Comparison of ENCODE assay signal across 8 cellular contexts in the genomic region with DNA sequence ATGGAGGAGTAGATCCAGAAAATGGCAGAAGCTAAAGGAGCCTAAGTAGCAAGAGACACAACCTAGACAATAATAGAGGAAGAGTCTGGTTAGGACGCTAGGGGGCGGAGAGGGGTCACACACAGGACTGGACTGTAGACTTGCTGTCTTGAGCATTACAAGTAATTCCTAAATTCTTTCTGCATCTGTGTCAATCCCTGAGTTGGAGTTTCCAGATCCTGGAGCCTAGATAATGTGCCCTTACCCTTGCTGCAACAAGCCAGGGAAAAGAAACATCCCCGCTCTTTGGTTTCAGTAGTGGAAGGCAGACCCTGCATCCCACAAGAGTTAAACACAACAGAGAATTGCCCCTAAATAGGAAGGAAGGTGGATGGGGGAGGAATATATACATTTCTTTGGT. TPM values are rescaled to one million over a fixed set of nuclear protein-coding genes. Genes with fewer than 3 reads are reported as not detected.
DNase-seq lines count a peak whose midpoint lies in the region; ATAC-seq and TF ChIP-seq lines count a peak whose summit lies in the region.

No MANE protein-coding gene starts in this region.

- peaks cover 4% of the 10 kb centered on the region for H3K27me3 Mint-ChIP-seq in brain

- DNase-seq in AG08396 (ENCODE audit: low spot score) (peak; percentile 71), NCI-H1105 treated with DMSO at 0.1 percent for 48 hours (lab: John Stamatoyannopoulos, UW) (peak; percentile 67), inferior parietal cortex (ENCODE audit: extremely low spot score) (peak; percentile 56)
- DNase-seq in stimulated activated CD4-positive, alpha-beta T cell treated with anti-CD3 and anti-CD28 coated beads, Interleukin-15, amount 100 ng/mL, for 48 hours (ENCODE audit: low read depth in 2 of 2) = peak; percentile 36 to 54

- ATAC-seq in GM18508 (IDR thresholded peaks at IDR 0.05; ENCODE audit: insufficient read depth, unreplicated experiment) (peak; percentile 94), HG02884 (IDR thresholded peaks at IDR 0.05; ENCODE audit: unreplicated experiment) (peak; percentile 94), SK-N-SH treated with all-trans-retinoic acid at 6 μM for 48 hours (peak; percentile 100)

- no peaks in the 10 kb centered on the region for H3K36me3 Mint-ChIP-seq in brain

- H3K9me3 Mint-ChIP-seq in brain = no peaks in the 10 kb centered on the region

- no peak overlapping the region for H3K4me3 Mint-ChIP-seq in brain

- peak; percentile 68 to 80 for TF ChIP-seq CTCF in brain (conservative IDR thresholded peaks at IDR 0.05)

- no peaks in the 10 kb centered on the region for H3K4me1 Mint-ChIP-seq in brain

- no peak overlapping the region for H3K27ac Mint-ChIP-seq in brain

TF ChIP-seq in SK-N-SH treated with all-trans-retinoic acid at 6 μM for 48 hours, 23 proteins besides CTCF, POLR2A, EP300 and RAD21:
- TF ChIP-seq ZNF565 (CRISPR knock-in tag; conservative IDR thresholded peaks at IDR 0.05; ENCODE audit: low read depth) = no peak
- TF ChIP-seq TCF4 (CRISPR knock-in tag; IDR thresholded peaks at IDR 0.05; ENCODE audit: borderline replicate concordance) = no peak
- no peak for TF ChIP-seq GLIS3 (CRISPR knock-in tag; IDR thresholded peaks at IDR 0.05)
- no peak for TF ChIP-seq PPARA (CRISPR knock-in tag; IDR thresholded peaks at IDR 0.05; ENCODE audit: borderline replicate concordance)
- TF ChIP-seq OSR1 (CRISPR knock-in tag; IDR thresholded peaks at IDR 0.05) = no peak
- no peak for TF ChIP-seq CREB5 (CRISPR knock-in tag; IDR thresholded peaks at IDR 0.05; ENCODE audit: low read depth)
- TF ChIP-seq, protein P1, sequence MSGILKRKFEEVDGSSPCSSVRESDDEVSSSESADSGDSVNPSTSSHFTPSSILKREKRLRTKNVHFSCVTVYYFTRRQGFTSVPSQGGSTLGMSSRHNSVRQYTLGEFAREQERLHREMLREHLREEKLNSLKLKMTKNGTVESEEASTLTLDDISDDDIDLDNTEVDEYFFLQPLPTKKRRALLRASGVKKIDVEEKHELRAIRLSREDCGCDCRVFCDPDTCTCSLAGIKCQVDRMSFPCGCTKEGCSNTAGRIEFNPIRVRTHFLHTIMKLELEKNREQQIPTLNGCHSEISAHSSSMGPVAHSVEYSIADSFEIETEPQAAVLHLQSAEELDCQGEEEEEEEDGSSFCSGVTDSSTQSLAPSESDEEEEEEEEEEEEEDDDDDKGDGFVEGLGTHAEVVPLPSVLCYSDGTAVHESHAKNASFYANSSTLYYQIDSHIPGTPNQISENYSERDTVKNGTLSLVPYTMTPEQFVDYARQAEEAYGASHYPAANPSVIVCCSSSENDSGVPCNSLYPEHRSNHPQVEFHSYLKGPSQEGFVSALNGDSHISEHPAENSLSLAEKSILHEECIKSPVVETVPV (CRISPR knock-in tag; IDR thresholded peaks at IDR 0.05) = no peak
- TF ChIP-seq ARNTL (CRISPR knock-in tag; IDR thresholded peaks at IDR 0.05; ENCODE audit: borderline replicate concordance, low read depth) = no peak
- no peak for TF ChIP-seq ZFP3 (CRISPR knock-in tag; IDR thresholded peaks at IDR 0.05)
- no peak for TF ChIP-seq PATZ1 (CRISPR knock-in tag; IDR thresholded peaks at IDR 0.05; ENCODE audit: borderline replicate concordance)
- no peak for TF ChIP-seq ZNF8 (CRISPR knock-in tag; IDR thresholded peaks at IDR 0.05)
- no peak for TF ChIP-seq BACH2 (CRISPR knock-in tag; IDR thresholded peaks at IDR 0.05; ENCODE audit: borderline replicate concordance)
- TF ChIP-seq RARB (CRISPR knock-in tag; IDR thresholded peaks at IDR 0.05) = no peak
- no peak for TF ChIP-seq ZFP30 (CRISPR knock-in tag; IDR thresholded peaks at IDR 0.05)
- no peak for TF ChIP-seq ISL1 (CRISPR knock-in tag; IDR thresholded peaks at IDR 0.05)
- no peak for TF ChIP-seq ZNF70 (CRISPR knock-in tag; IDR thresholded peaks at IDR 0.05)
- TF ChIP-seq, protein P2, sequence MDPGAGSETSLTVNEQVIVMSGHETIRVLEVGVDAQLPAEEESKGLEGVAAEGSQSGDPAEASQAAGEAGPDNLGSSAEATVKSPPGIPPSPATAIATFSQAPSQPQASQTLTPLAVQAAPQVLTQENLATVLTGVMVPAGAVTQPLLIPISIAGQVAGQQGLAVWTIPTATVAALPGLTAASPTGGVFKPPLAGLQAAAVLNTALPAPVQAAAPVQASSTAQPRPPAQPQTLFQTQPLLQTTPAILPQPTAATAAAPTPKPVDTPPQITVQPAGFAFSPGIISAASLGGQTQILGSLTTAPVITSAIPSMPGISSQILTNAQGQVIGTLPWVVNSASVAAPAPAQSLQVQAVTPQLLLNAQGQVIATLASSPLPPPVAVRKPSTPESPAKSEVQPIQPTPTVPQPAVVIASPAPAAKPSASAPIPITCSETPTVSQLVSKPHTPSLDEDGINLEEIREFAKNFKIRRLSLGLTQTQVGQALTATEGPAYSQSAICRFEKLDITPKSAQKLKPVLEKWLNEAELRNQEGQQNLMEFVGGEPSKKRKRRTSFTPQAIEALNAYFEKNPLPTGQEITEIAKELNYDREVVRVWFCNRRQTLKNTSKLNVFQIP (CRISPR knock-in tag; IDR thresholded peaks at IDR 0.05; ENCODE audit: borderline replicate concordance, low read depth) = no peak

RNA-seq across cellular contexts. Expression of gene CCDC73, which starts 14.9 kb away (rescaled TPM):
- not detected for polyA plus RNA-seq in brain (ENCODE audit: insufficient read depth, low read depth, low replicate concordance)

RNA-seq across cellular contexts. Expression of gene PRRG4, which starts 20.4 kb away (rescaled TPM):
- 0.90 TPM for polyA plus RNA-seq in brain (ENCODE audit: insufficient read depth, low read depth, low replicate concordance)

Comparison
In these comparisons a context has a peak if more than half of its experiments do, and no peak if none do; other contexts are left out.
1. Peak in every context shown above with its lines: DNase-seq and ATAC-seq.